In genomic region chrX:87572911-87573310, GRCh38 we compare ENCODE assay signal across 17 cellular contexts.
"Had no signal": no experiment of that assay in that cellular context is flagged by ENCODE, and none has a peak within 500 bp of the region (broad histone marks: within the 10 kb centered on the region; RNA-seq: fewer than 3 reads in every experiment).

No MANE protein-coding gene starts in this region.

- H3K4me3 ChIP-seq: ascending aorta, prostate gland, thoracic aorta had no signal

- H3K9me3 ChIP-seq: ascending aorta, prostate gland, thoracic aorta had no signal

- H3K36me3 ChIP-seq: ascending aorta, prostate gland, thoracic aorta had no signal

- DNase-seq: activated CD4-positive, alpha-beta memory T cell treated with anti-CD3 and anti-CD28 coated beads, Interleukin-2, amount 10 ng/mL, durations not matched to agents 7 days and 5 days; activated naive CD8-positive, alpha-beta T cell treated with anti-CD3 and anti-CD28 coated beads, Interleukin-2, amount 10 ng/mL, durations not matched to agents 7 days and 5 days; activated T-cell treated with anti-CD3 and anti-CD28 coated beads, Interleukin-2, amount 50 U/mL, for 72 hours; central memory CD4-positive, alpha-beta T cell; effector memory CD4-positive, alpha-beta T cell; foreskin fibroblast; immature natural killer cell; left cardiac atrium; occipital lobe; stimulated activated CD4-positive, alpha-beta T cell treated with anti-CD3 and anti-CD28 coated beads, Interleukin-2, amount 100 ng/mL, for 48 hours; stimulated activated naive CD8-positive, alpha-beta T cell treated with anti-CD3 and anti-CD28 coated beads, Interleukin-15, amount 100 ng/mL, for 72 hours; T-helper 9 cell had no signal

- H3K4me1 ChIP-seq: ascending aorta, prostate gland had no signal

- ATAC-seq: activated T-cell treated with anti-CD3 and anti-CD28 coated beads, Interleukin-2, amount 50 U/mL, for 72 hours; left cardiac atrium; sciatic nerve; stimulated activated naive CD8-positive, alpha-beta T cell treated with anti-CD3 and anti-CD28 coated beads, Interleukin-15, amount 100 ng/mL, for 72 hours had no signal

- H3K27me3 ChIP-seq: ascending aorta had no signal

- H3K27ac ChIP-seq: ascending aorta, epithelial cell of prostate, prostate gland, thoracic aorta had no signal
